ENCODE assay signal across 22 cellular contexts in the genomic region with DNA sequence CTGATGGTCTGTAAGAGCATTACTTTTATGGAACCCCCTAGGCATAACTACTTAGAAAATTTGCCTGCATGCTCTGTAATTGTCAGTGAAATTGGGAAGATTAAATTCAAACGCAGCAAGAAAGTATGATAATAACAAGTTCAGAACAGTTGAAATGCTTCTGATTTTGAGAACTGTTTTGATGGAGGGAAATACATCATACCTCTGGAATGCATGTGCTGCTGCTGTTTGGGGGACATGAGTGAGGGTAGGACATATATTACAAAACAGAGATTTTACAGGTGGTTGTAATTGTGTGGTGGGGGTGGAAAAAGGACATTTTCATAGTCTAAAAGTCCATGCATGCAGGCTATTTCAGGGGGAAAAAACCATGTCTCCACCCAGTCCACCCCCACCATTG.
DNase-seq lines count a peak whose midpoint lies in the region; ATAC-seq and TF ChIP-seq lines count a peak whose summit lies in the region.
"Had no signal": no experiment of that assay in that cellular context is flagged by ENCODE, and none has a peak within 500 bp of the region (broad histone marks: within the 10 kb centered on the region; RNA-seq: fewer than 3 reads in every experiment).

No MANE protein-coding gene starts in this region.

- no peak for ATAC-seq in HG03045 (IDR thresholded peaks at IDR 0.05; ENCODE audit: unreplicated experiment)
- ATAC-seq: GM12878 had no signal

- no peaks in the 10 kb centered on the region for H3K27me3 Mint-ChIP-seq in osteocyte (ENCODE audit: unreplicated experiment)

- no peak overlapping the region for H3K4me3 Mint-ChIP-seq in osteocyte (ENCODE audit: unreplicated experiment)
- H3K4me3 Mint-ChIP-seq: CD4-positive, alpha-beta T cell; H9 had no signal

- no peaks in the 10 kb centered on the region for H3K9me3 Mint-ChIP-seq in osteocyte (ENCODE audit: unreplicated experiment)
- H3K9me3 Mint-ChIP-seq: CD4-positive, alpha-beta T cell; H9 had no signal

- no peak for TF ChIP-seq CTCF in osteocyte (IDR thresholded peaks at IDR 0.05)

- peaks cover 44% of the 10 kb centered on the region for H3K4me1 Mint-ChIP-seq in osteocyte (ENCODE audit: unreplicated experiment)

- no peaks in the 10 kb centered on the region for H3K36me3 Mint-ChIP-seq in osteocyte (ENCODE audit: unreplicated experiment)

- DNase-seq in HCEC 1CT (peak; percentile 24), astrocyte of the hippocampus (ENCODE audit: low read depth, low spot score) (peak; percentile 16), fibroblast of peridontal ligament (ENCODE audit: extremely low read depth) (peak; percentile 7), osteocyte (ENCODE audit: extremely low spot score, unreplicated experiment) (no peak), kidney glomerular epithelial cell (lab: John Stamatoyannopoulos, UW) (no peak)
- DNase-seq in stimulated activated CD4-positive, alpha-beta T cell treated with anti-CD3 and anti-CD28 coated beads, Interleukin-4, amount 100 ng/mL, for 1 hour, result no peak
- DNase-seq in stimulated activated naive CD4-positive, alpha-beta T cell (lab: John Stamatoyannopoulos, UW), result no peak
- DNase-seq: ACHN; CD4-positive, alpha-beta T cell; COR-L47; DMS79 treated with DMSO at 0.1 percent for 48 hours; H9; KG1; NCI-H1092; NCI-H1436; NCI-H187 treated with DMSO at 0.1 percent for 48 hours; NCI-H226; NCI-H510A treated with DMSO at 0.1 percent for 48 hours; NCI-H748 treated with DMSO at 0.1 percent for 48 hours; SHP77 treated with DMSO at 0.1 percent for 48 hours had no signal

- peak overlapping the region; percentile 33 for H3K27ac Mint-ChIP-seq in osteocyte (ENCODE audit: unreplicated experiment)
- H3K27ac Mint-ChIP-seq: CD4-positive, alpha-beta T cell; H9 had no signal

Comparison
In these comparisons a context has a peak if more than half of its experiments do, and no peak if none do; other contexts are left out.
1. DNase-seq: peak in HCEC 1CT (single experiment), astrocyte of the hippocampus (single experiment) and fibroblast of peridontal ligament (single experiment); none in osteocyte (single experiment), kidney glomerular epithelial cell (single experiment), stimulated activated CD4-positive, alpha-beta T cell treated with anti-CD3 and anti-CD28 coated beads, Interleukin-4, amount 100 ng/mL, for 1 hour (single experiment) and stimulated activated naive CD4-positive, alpha-beta T cell (0 of 6).